12 cellular contexts compared by ENCODE assay signal in the genomic region with DNA sequence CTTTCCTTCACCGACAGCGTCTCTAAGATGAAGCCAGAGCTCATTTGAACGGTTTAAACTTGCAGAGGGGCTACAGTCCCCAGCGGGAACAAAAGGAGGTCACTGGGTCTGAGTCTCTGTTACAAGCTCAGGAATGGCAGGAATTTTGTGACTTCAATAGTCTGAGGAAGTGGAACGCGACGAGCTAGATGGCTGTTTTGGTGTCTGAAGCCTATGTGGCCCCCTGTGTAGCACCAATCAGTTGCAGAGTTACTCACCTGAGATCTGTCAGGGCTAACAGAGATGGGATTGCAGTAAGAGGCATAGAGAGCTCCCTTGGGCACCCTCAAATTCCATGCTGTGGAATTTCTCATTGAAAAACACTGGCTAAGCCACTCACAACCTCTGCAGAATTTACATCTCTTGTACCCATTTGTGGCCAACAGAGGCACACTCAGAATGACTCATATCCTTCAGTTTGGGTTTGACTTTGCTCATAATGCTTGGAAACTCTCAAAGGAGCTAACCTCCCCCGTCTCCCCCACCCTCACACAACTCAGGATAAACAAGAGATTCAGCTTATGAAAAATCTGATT. TPM values are rescaled to one million over a fixed set of nuclear protein-coding genes. Genes with fewer than 3 reads are reported as not detected.
DNase-seq lines count a peak whose midpoint lies in the region; ATAC-seq and TF ChIP-seq lines count a peak whose summit lies in the region.
"Had no signal": no experiment of that assay in that cellular context is flagged by ENCODE, and none has a peak within 500 bp of the region (broad histone marks: within the 10 kb centered on the region; RNA-seq: fewer than 3 reads in every experiment).

No MANE protein-coding gene starts in this region.

- no peak for ATAC-seq in GM18511 (IDR thresholded peaks at IDR 0.05; ENCODE audit: unreplicated experiment)
- ATAC-seq: HepG2 had no signal

- peak in 1 of 2 donors; percentile 17 for TF ChIP-seq POLR2A in thyroid gland (IDR thresholded peaks at IDR 0.05)

- H3K4me1 ChIP-seq in thyroid gland, result peaks cover 14 to 26% of the 10 kb centered on the region in 2 donors

- 26 to 30% methylated on average over 8 of the region's 8 CpGs for WGBS in thyroid gland, 2 donors

- H3K27me3 ChIP-seq in thyroid gland, result no peaks in the 10 kb centered on the region

- no peak overlapping the region for H3K4me3 ChIP-seq in thyroid gland (replicated peaks in 1 of 3)

- no peak for TF ChIP-seq CTCF in thyroid gland (IDR thresholded peaks at IDR 0.05)

- H3K36me3 ChIP-seq in thyroid gland, result no peaks in the 10 kb centered on the region

- H3K9me3 ChIP-seq in thyroid gland, result no peaks in the 10 kb centered on the region

- peak overlapping the region; percentile 71 to 84 (median 81) for H3K27ac ChIP-seq in thyroid gland
- H3K27ac ChIP-seq: C4-2B had no signal

- peak; percentile 4 for DNase-seq in activated T-cell treated with anti-CD3 and anti-CD28 coated beads for 24 hours (ENCODE audit: low read depth)
- DNase-seq in activated T-cell treated with anti-CD3 and anti-CD28 coated beads, Interleukin-2, amount 50 U/mL, for 1 hour, result no peak
- DNase-seq in activated T-cell treated with anti-CD3 and anti-CD28 coated beads, Interleukin-2, amount 50 U/mL, for 48 hours, result peak; percentile 57 to 64
- peak; percentile 63 for DNase-seq in iPS-NIHi11 (ENCODE audit: low spot score)
- DNase-seq in thyroid gland, result peak; percentile 51 to 52
- no peak for DNase-seq in AML-193 (lab: John Stamatoyannopoulos, UW)
- no peak for DNase-seq in amniotic stem cell (lab: John Stamatoyannopoulos, UW)
- DNase-seq: SW 1271 had no signal

- intact Hi-C loops in thyroid gland (cut with DNase I), result no loop called here

RNA-seq across cellular contexts. Expression of a gene that starts 7.1 kb away (rescaled TPM):
- 1 to 10 TPM in 2 of 4 donors, not detected in 2; 1.0 to 2.8 TPM for total RNA-seq in thyroid gland
- total RNA-seq: HepG2, mesenteric fat pad had no signal

Comparison
In these comparisons a context has a peak if more than half of its experiments do, and no peak if none do; other contexts are left out.
1. DNase-seq: peak in activated T-cell treated with anti-CD3 and anti-CD28 coated beads for 24 hours (single experiment), activated T-cell treated with anti-CD3 and anti-CD28 coated beads, Interleukin-2, amount 50 U/mL, for 48 hours (2 of 2), iPS-NIHi11 (single experiment) and thyroid gland (2 of 2); none in activated T-cell treated with anti-CD3 and anti-CD28 coated beads, Interleukin-2, amount 50 U/mL, for 1 hour (single experiment), AML-193 (0 of 2) and amniotic stem cell (single experiment).